In genomic region chr7:30974605-30975256, GRCh38 we compare ENCODE assay signal across 9 cellular contexts. TPM values are rescaled to one million over a fixed set of nuclear protein-coding genes. Genes with fewer than 3 reads are reported as not detected.
DNase-seq lines count a peak whose midpoint lies in the region; ATAC-seq and TF ChIP-seq lines count a peak whose summit lies in the region.
"Had no signal": no experiment of that assay in that cellular context is flagged by ENCODE, and none has a peak within 500 bp of the region (broad histone marks: within the 10 kb centered on the region; RNA-seq: fewer than 3 reads in every experiment).

No MANE protein-coding gene starts in this region.

- no peak overlapping the region for H3K27ac ChIP-seq in left ventricle myocardium inferior (replicated peaks)

- CTCF ChIA-PET in BJ (lab: Yijun Ruan, JAX), result interaction anchor here (0.7 to 6.8 kb wide), 11 partner anchors 8 to 230 kb away, joined by 3 to 48 read pairs (median 6); partner anchors contain the start of gene GHRHR

- POLR2A ChIA-PET in BJ (lab: Charles Lee), result no interaction called here

- no peaks in the 10 kb centered on the region for H3K36me3 Mint-ChIP-seq in activated T-cell treated with anti-CD3 and anti-CD28 coated beads, Interleukin-2, amount 50 U/mL, for 72 hours (ENCODE audit: insufficient read depth in 2 of 2)
- H3K36me3 Mint-ChIP-seq: T-cell had no signal

- TF ChIP-seq CTCF in BJ (IDR thresholded peaks at IDR 0.05; ENCODE audit: insufficient read depth, low read depth, low read length) (peak; percentile 74), left ventricle myocardium inferior (IDR thresholded peaks at IDR 0.05; ENCODE audit: borderline replicate concordance) (peak; percentile 83)

- intact Hi-C loops in left ventricle myocardium inferior (cut with micrococcal nuclease), result loop anchor here (2.0 kb wide), 1 partner anchor 174 kb away; no protein-coding TSS in a partner anchor

- H3K27ac Mint-ChIP-seq in activated T-cell treated with anti-CD3 and anti-CD28 coated beads, Interleukin-2, amount 50 U/mL, for 72 hours, result peak overlapping the region; percentile 12
- H3K27ac Mint-ChIP-seq: T-cell had no signal

- peaks cover 21% of the 10 kb centered on the region for H3K27me3 Mint-ChIP-seq in activated T-cell treated with anti-CD3 and anti-CD28 coated beads, Interleukin-2, amount 50 U/mL, for 72 hours (ENCODE audit: low read depth)

- H3K4me3 ChIP-seq in BJ (ENCODE audit: low read depth, low read length) (no peak overlapping the region), left ventricle myocardium inferior (no peak overlapping the region)

- H3K27me3 ChIP-seq in BJ (ENCODE audit: control insufficient read depth, insufficient read depth, low read length) (peaks cover 19% of the 10 kb centered on the region), left ventricle myocardium inferior (ENCODE audit: low read depth) (peaks cover 48% of the 10 kb centered on the region)

- H3K9me3 ChIP-seq in left ventricle myocardium inferior (replicated peaks), result no peaks in the 10 kb centered on the region

- H3K4me3 Mint-ChIP-seq in activated T-cell treated with anti-CD3 and anti-CD28 coated beads, Interleukin-2, amount 50 U/mL, for 72 hours, result no peak overlapping the region
- H3K4me3 Mint-ChIP-seq: T-cell had no signal

- H3K36me3 ChIP-seq in BJ (ENCODE audit: control insufficient read depth, insufficient read depth, low read length) (no peaks in the 10 kb centered on the region), left ventricle myocardium inferior (no peaks in the 10 kb centered on the region)

- no peaks in the 10 kb centered on the region for H3K9me3 Mint-ChIP-seq in activated T-cell treated with anti-CD3 and anti-CD28 coated beads, Interleukin-2, amount 50 U/mL, for 72 hours
- H3K9me3 Mint-ChIP-seq: T-cell had no signal

- DNase-seq in BJ (ENCODE audit: low read depth) (no peak), NCI-H1694 treated with DMSO at 0.1 percent for 48 hours (lab: John Stamatoyannopoulos, UW) (peak; percentile 36), left ventricle myocardium inferior (peak; percentile 46), middle frontal gyrus (ENCODE audit: extremely low spot score, low spot score) (no peak)
- DNase-seq in activated T-cell treated with anti-CD3 and anti-CD28 coated beads, Interleukin-2, amount 50 U/mL, for 72 hours, result peak; percentile 75 to 80
- peak; percentile 29 to 35 for DNase-seq in stimulated activated CD4-positive, alpha-beta T cell treated with anti-CD3 and anti-CD28 coated beads, Interleukin-15, amount 100 ng/mL, for 48 hours (ENCODE audit: low read depth in 2 of 2)

- peaks cover 9% of the 10 kb centered on the region for H3K4me1 Mint-ChIP-seq in activated T-cell treated with anti-CD3 and anti-CD28 coated beads, Interleukin-2, amount 50 U/mL, for 72 hours (ENCODE audit: low read depth)

- peak; percentile 96 for ATAC-seq in GM18508 (IDR thresholded peaks at IDR 0.05; ENCODE audit: insufficient read depth, unreplicated experiment)
- ATAC-seq in HG02798 (IDR thresholded peaks at IDR 0.05; ENCODE audit: poor library complexity, unreplicated experiment), result peak; percentile 97
- peak; percentile 93 to 94 for ATAC-seq in activated T-cell treated with anti-CD3 and anti-CD28 coated beads, Interleukin-2, amount 50 U/mL, for 72 hours (replicated peaks in 1 of 2)

- peaks cover 19% of the 10 kb centered on the region for H3K4me1 ChIP-seq in left ventricle myocardium inferior

RNA-seq across cellular contexts. Expression of gene GHRHR, which starts 11.0 kb away (rescaled TPM):
- polyA plus RNA-seq in BJ (2011; rRNA removed), result not detected in 2 replicates
- not detected in 2 replicates for polyA minus RNA-seq in BJ (2011; rRNA and poly(A)+ RNA removed)
- not detected for total RNA-seq in activated T-cell treated with anti-CD3 and anti-CD28 coated beads, Interleukin-2, amount 50 U/mL, for 72 hours
- not detected for total RNA-seq in left ventricle myocardium inferior
- total RNA-seq: T-cell had no signal

Comparison
In these comparisons a context has a peak if more than half of its experiments do, and no peak if none do; other contexts are left out.
1. DNase-seq: peak in NCI-H1694 treated with DMSO at 0.1 percent for 48 hours (single experiment), activated T-cell treated with anti-CD3 and anti-CD28 coated beads, Interleukin-2, amount 50 U/mL, for 72 hours (2 of 2), left ventricle myocardium inferior (single experiment) and stimulated activated CD4-positive, alpha-beta T cell treated with anti-CD3 and anti-CD28 coated beads, Interleukin-15, amount 100 ng/mL, for 48 hours (2 of 2); none in BJ (single experiment) and middle frontal gyrus (single experiment).
2. Peak in every context shown above with its lines, with median percentiles within 50 percentile points of each other: ATAC-seq.